ENCODE assay signal across 12 cellular contexts in the genomic region with DNA sequence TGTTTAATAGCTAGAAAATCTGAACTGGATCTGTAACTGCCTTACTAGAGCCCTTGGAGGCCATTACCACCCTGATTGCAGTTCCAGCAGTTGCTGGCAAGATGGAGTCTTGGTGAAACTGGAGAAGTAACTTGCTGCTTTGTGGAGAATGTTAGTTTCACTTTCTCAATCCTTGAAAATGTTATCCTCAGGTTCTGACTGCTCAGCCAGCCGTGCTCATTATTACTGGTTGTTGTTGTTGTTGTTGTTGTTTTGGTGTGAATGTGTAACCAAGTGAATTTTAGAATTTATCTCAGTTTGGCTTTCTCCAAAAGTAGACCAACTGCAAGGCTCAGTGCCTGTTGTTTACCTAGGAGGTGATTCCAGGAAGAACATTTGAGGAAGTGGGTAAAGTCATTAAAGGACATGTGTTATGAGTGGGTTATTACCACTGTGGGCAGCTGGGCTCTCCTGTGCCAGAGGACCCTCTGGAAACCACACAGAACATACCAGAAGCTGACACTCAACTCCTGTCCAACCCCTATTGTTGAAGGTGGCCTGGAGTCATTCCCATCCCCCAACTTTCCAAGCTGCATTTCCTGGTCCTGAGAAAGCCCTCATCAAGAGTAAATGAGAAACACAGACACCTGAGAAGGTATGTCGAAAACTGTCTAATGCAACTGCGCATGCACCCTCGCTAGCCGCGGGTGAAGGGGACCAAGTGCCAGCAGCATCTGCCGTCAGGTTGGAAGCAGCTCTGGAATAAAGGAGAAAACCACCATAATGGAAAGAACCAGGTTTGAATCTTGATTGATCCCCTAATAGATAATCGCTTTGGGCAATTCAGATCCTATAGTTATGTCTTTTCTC.
DNase-seq lines count a peak whose midpoint lies in the region; ATAC-seq and TF ChIP-seq lines count a peak whose summit lies in the region.
"Had no signal": no experiment of that assay in that cellular context is flagged by ENCODE, and none has a peak within 500 bp of the region (broad histone marks: within the 10 kb centered on the region; RNA-seq: fewer than 3 reads in every experiment).

No MANE protein-coding gene starts in this region.

- TF ChIP-seq CTCF in Loucy (conservative IDR thresholded peaks at IDR 0.05; ENCODE audit: low read length) (no peak), neutrophil (IDR thresholded peaks at IDR 0.05) (no peak)

- no peaks in the 10 kb centered on the region for H3K79me2 ChIP-seq in Loucy (ENCODE audit: insufficient read depth, low read length)

- no peaks in the 10 kb centered on the region for H3K27me3 Mint-ChIP-seq in activated T-helper 17 cell treated with anti-CD3 and anti-CD28 coated beads, Interleukin-2, amount 50 U/mL, for 72 hours

- H3K4me2 ChIP-seq in Loucy (ENCODE audit: low read depth, low read length, poor library complexity, severe bottlenecking) = peak overlapping the region; percentile 63

- no peaks in the 10 kb centered on the region for H4K20me1 ChIP-seq in Loucy (ENCODE audit: insufficient read depth, low read length, poor library complexity, severe bottlenecking)

- peak overlapping the region; percentile 54 for H3K27ac ChIP-seq in neutrophil
- H3K27ac ChIP-seq: tibial nerve had no signal

- no peaks in the 10 kb centered on the region for H3K9me2 ChIP-seq in Loucy (replicated peaks; ENCODE audit: low read depth, low read length)

- H3K4me1 ChIP-seq in Loucy (ENCODE audit: insufficient read depth, low read length, poor library complexity, severe bottlenecking) = peaks cover 21% of the 10 kb centered on the region
- peaks cover 15 to 26% of the 10 kb centered on the region in 2 experiments for H3K4me1 ChIP-seq in neutrophil (ENCODE audit: control insufficient read depth in 1 of 2, insufficient read depth in 1 of 2, low read depth in 1 of 2, low read length in 1 of 2)

- no peak overlapping the region for H3K4me3 Mint-ChIP-seq in activated T-helper 17 cell treated with anti-CD3 and anti-CD28 coated beads, Interleukin-2, amount 50 U/mL, for 72 hours

- H3F3A ChIP-seq in Loucy (ENCODE audit: low read depth) = no peaks in the 10 kb centered on the region

- no peak overlapping the region for H3K9ac ChIP-seq in Loucy (ENCODE audit: low read depth, low read length, poor library complexity, severe bottlenecking)

- no peaks in the 10 kb centered on the region for H3K4me1 Mint-ChIP-seq in activated T-helper 17 cell treated with anti-CD3 and anti-CD28 coated beads, Interleukin-2, amount 50 U/mL, for 72 hours

- no peaks in the 10 kb centered on the region for H3K36me3 ChIP-seq in Loucy (ENCODE audit: insufficient read depth, low read length)
- H3K36me3 ChIP-seq in neutrophil = no peaks in the 10 kb centered on the region
- H3K36me3 ChIP-seq: tibial nerve had no signal

- H3K27me3 ChIP-seq in Loucy (ENCODE audit: insufficient read depth, low read length, poor library complexity, severe bottlenecking) (no peaks in the 10 kb centered on the region), neutrophil (no peaks in the 10 kb centered on the region)
- H3K27me3 ChIP-seq: tibial nerve had no signal

- peak overlapping the region; percentile 100 for H2AFZ ChIP-seq in Loucy (ENCODE audit: low read length)

- H3K27ac Mint-ChIP-seq in activated T-helper 17 cell treated with anti-CD3 and anti-CD28 coated beads, Interleukin-2, amount 50 U/mL, for 72 hours = peak overlapping the region; percentile 18

- H3K36me3 Mint-ChIP-seq in activated T-helper 17 cell treated with anti-CD3 and anti-CD28 coated beads, Interleukin-2, amount 50 U/mL, for 72 hours (ENCODE audit: low read depth) = no peaks in the 10 kb centered on the region

- ATAC-seq in activated T-helper 17 cell treated with anti-CD3 and anti-CD28 coated beads, Interleukin-2, amount 50 U/mL, for 72 hours (replicated peaks) = peak; percentile 51
- ATAC-seq in HG03460 (IDR thresholded peaks at IDR 0.05; ENCODE audit: unreplicated experiment) (no peak), HG03135 (IDR thresholded peaks at IDR 0.05; ENCODE audit: unreplicated experiment) (no peak)

- DNase-seq in SIG-M5 treated with dmso at 0.1 percent for 504 hours (lab: John Stamatoyannopoulos, UW; ENCODE audit: unreplicated experiment) (peak; percentile 57), SIG-M5 (lab: John Stamatoyannopoulos, UW) (no peak), cerebellar nuclear complex (lab: John Stamatoyannopoulos, UW) (no peak)
- DNase-seq: activated T-cell treated with anti-CD3 and anti-CD28 coated beads for 4 hours; NCI-H2171; stimulated activated CD4-positive, alpha-beta T cell treated with anti-CD3 and anti-CD28 coated beads, Interleukin-4, amount 100 ng/mL, for 4 hours had no signal

- peak overlapping the region; percentile 21 for H3K4me3 ChIP-seq in Loucy (ENCODE audit: low read length, poor library complexity, severe bottlenecking)
- no peak overlapping the region for H3K4me3 ChIP-seq in neutrophil (ENCODE audit: low read depth in 1 of 2, low read length in 1 of 2)
- H3K4me3 ChIP-seq: tibial nerve had no signal

- no peaks in the 10 kb centered on the region for H3K9me3 ChIP-seq in Loucy (ENCODE audit: insufficient read depth, low read depth, low read length)
- H3K9me3 ChIP-seq in neutrophil = no peaks in the 10 kb centered on the region
- H3K9me3 ChIP-seq: tibial nerve had no signal

- no peaks in the 10 kb centered on the region for H3K9me3 Mint-ChIP-seq in activated T-helper 17 cell treated with anti-CD3 and anti-CD28 coated beads, Interleukin-2, amount 50 U/mL, for 72 hours
